19 cellular contexts compared by ENCODE assay signal in genomic region chr5:82692826-82693225, GRCh38.
"Had no signal": no experiment of that assay in that cellular context is flagged by ENCODE, and none has a peak within 500 bp of the region (broad histone marks: within the 10 kb centered on the region; RNA-seq: fewer than 3 reads in every experiment).

No MANE protein-coding gene starts in this region.

- H3K4me3 ChIP-seq: coronary artery, dorsolateral prefrontal cortex, esophagus muscularis mucosa, gastrocnemius medialis, heart right ventricle, left lung, lower lobe of right lung, mucosa of descending colon had no signal

- H3K4me3 Mint-ChIP-seq: mesothelial cell of epicardium had no signal

- H3K9me3 ChIP-seq: esophagus muscularis mucosa, gastrocnemius medialis, heart right ventricle, left lung, lower lobe of right lung, mucosa of descending colon had no signal

- H3K4me1 Mint-ChIP-seq: mesothelial cell of epicardium had no signal

- H3K36me3 Mint-ChIP-seq: mesothelial cell of epicardium had no signal

- ATAC-seq: gastrocnemius medialis, heart right ventricle, left cardiac atrium, left lung, left ventricle myocardium superior, lower lobe of right lung, mucosa of descending colon had no signal

- H3K27ac ChIP-seq: coronary artery, dorsolateral prefrontal cortex, esophagus muscularis mucosa, gastrocnemius medialis, heart right ventricle, left lung, lower lobe of right lung had no signal

- DNase-seq: dermis blood vessel endothelial cell; dorsolateral prefrontal cortex; effector CD4-positive, alpha-beta T cell; effector memory CD4-positive, alpha-beta T cell; foreskin melanocyte; gastrocnemius medialis; glutamatergic neuron; head of caudate nucleus; heart right ventricle; hippocampal formation; left cardiac atrium; left lung; left ventricle myocardium superior; lower lobe of right lung; mesenchymal stem cell; mucosa of descending colon had no signal

- H3K27ac Mint-ChIP-seq: mesothelial cell of epicardium had no signal

- H3K36me3 ChIP-seq: esophagus muscularis mucosa, gastrocnemius medialis, heart right ventricle, left lung, lower lobe of right lung had no signal

- H3K4me1 ChIP-seq: esophagus muscularis mucosa, gastrocnemius medialis, heart right ventricle, left lung, lower lobe of right lung had no signal

- H3K27me3 ChIP-seq: dorsolateral prefrontal cortex, esophagus muscularis mucosa, gastrocnemius medialis, heart right ventricle, left lung had no signal

- H3K9me3 Mint-ChIP-seq: mesothelial cell of epicardium had no signal
